ENCODE assay signal across 16 cellular contexts in the genomic region with DNA sequence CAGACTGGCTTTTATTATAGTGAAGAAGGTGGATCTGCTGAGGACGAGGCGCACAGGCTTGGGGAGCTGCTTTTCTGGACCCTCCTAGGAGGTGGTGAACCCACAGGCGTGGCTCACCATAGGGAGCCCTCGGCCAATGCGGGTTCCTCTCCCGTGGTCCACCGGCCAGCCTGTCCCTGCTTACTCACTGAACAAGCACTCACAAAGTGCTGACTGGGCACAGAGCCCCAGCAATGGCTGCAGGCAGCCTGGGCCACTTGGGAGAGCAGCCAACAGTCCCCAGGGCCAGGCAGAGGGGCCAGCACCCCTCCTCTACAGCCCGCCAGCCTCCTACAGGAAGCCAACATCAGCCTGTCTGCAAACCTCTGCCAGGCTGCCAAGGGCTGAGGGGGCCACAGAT. TPM values are rescaled to one million over a fixed set of nuclear protein-coding genes. Genes with fewer than 3 reads are reported as not detected.
A peak's percentile ranks its signal among the peaks of the same experiment; 100 is the strongest.
DNase-seq lines count a peak whose midpoint lies in the region; ATAC-seq and TF ChIP-seq lines count a peak whose summit lies in the region.
"Had no signal": no experiment of that assay in that cellular context is flagged by ENCODE, and none has a peak within 500 bp of the region (broad histone marks: within the 10 kb centered on the region; RNA-seq: fewer than 3 reads in every experiment).

No MANE protein-coding gene starts in this region.

- H3K27ac ChIP-seq in brain microvascular endothelial cell (no peak overlapping the region), mesenchymal stem cell (ENCODE audit: low read length, poor library complexity, severe bottlenecking) (no peak overlapping the region)
- H3K27ac ChIP-seq: PC-9 had no signal

- no peak overlapping the region for H2BK12ac ChIP-seq in mesenchymal stem cell (ENCODE audit: low read length in 2 of 2)

- H3K27me3 ChIP-seq in brain microvascular endothelial cell (replicated peaks), result no peaks in the 10 kb centered on the region
- no peaks in the 10 kb centered on the region for H3K27me3 ChIP-seq in mesenchymal stem cell (ENCODE audit: control insufficient read depth in 1 of 2, insufficient read depth in 1 of 2, low read length in 2 of 2)

- H4K8ac ChIP-seq in mesenchymal stem cell (ENCODE audit: low read length), result no peak overlapping the region

- no peak overlapping the region for H2BK15ac ChIP-seq in mesenchymal stem cell (ENCODE audit: low read depth, poor library complexity, severe bottlenecking)

- no peak overlapping the region for H3K4ac ChIP-seq in mesenchymal stem cell (ENCODE audit: low read depth in 1 of 2, low read length in 2 of 2)

- no peak for ATAC-seq in GM19452 (IDR thresholded peaks at IDR 0.05; ENCODE audit: unreplicated experiment)
- ATAC-seq: stimulated activated effector memory CD8-positive, alpha-beta T cell treated with anti-CD3 and anti-CD28 coated beads, Interleukin-12 subunit alpha, Interleukin-12 subunit beta, amount 100 ng/mL, for 72 hours had no signal

- no peak overlapping the region for H3K9ac ChIP-seq in mesenchymal stem cell (ENCODE audit: low read length)

- H3K4me3 ChIP-seq in brain microvascular endothelial cell (ENCODE audit: low read depth, low read length) (no peak overlapping the region), mesenchymal stem cell (ENCODE audit: insufficient read depth in 1 of 2, low read depth in 1 of 2, low read length in 2 of 2) (no peak overlapping the region)
- H3K4me3 ChIP-seq: PC-9 had no signal

- DNase-seq in ACHN (peak; percentile 57), HT1080 (ENCODE audit: low read depth) (peak; percentile 18), brain microvascular endothelial cell (peak; percentile 49), medulla oblongata (ENCODE audit: extremely low spot score) (peak; percentile 23), MV-4-11 (lab: John Stamatoyannopoulos, UW) (no peak), GM20000 (ENCODE audit: low spot score) (no peak), mesenchymal stem cell (no peak)
- DNase-seq: activated CD8-positive, alpha-beta memory T cell treated with anti-CD3 and anti-CD28 coated beads for 24 hours; dermis blood vessel endothelial cell; foreskin melanocyte; NCI-H2171 treated with DMSO at 0.1 percent for 48 hours; PC-9; stimulated activated CD4-positive, alpha-beta T cell treated with anti-CD3 and anti-CD28 coated beads, Interleukin-1b, Interleukin-23, amount 100 ng/mL, for 48 hours had no signal

- in situ Hi-C loops in ACHN (cut with HindIII; ENCODE audit: low pct_ligation_motif_present, low pct_unique_long_range_greater_than_20kb, low sequenced_read_pairs), result no loop called here
- in situ Hi-C loops in brain microvascular endothelial cell (cut with HindIII; ENCODE audit: low pct_ligation_motif_present, low sequenced_read_pairs), result no loop called here

- H3K4me2 ChIP-seq in mesenchymal stem cell (ENCODE audit: low read length, poor library complexity, severe bottlenecking), result no peak overlapping the region
- H3K4me2 ChIP-seq: PC-9 had no signal

- no peaks in the 10 kb centered on the region for H3K79me1 ChIP-seq in mesenchymal stem cell (replicated peaks; ENCODE audit: low read length, poor library complexity, severe bottlenecking)

- H2BK5ac ChIP-seq in mesenchymal stem cell (ENCODE audit: low read depth, low read length, poor library complexity, severe bottlenecking), result no peak overlapping the region

- no peak overlapping the region for H4K91ac ChIP-seq in mesenchymal stem cell (ENCODE audit: low read length)

- H2AK5ac ChIP-seq in mesenchymal stem cell (ENCODE audit: low read length, severe bottlenecking), result no peak overlapping the region

- H3K4me1 ChIP-seq in mesenchymal stem cell (ENCODE audit: control insufficient read depth, insufficient read depth, low read depth, low read length), result peaks cover 19% of the 10 kb centered on the region

- no peak overlapping the region for H3K18ac ChIP-seq in mesenchymal stem cell (ENCODE audit: low read depth in 1 of 2, low read length in 2 of 2)

- H2AFZ ChIP-seq in mesenchymal stem cell (ENCODE audit: low read depth, low read length), result no peak overlapping the region
- H2AFZ ChIP-seq: PC-9 had no signal

- H2BK120ac ChIP-seq in mesenchymal stem cell (ENCODE audit: low read depth, low read length), result no peak overlapping the region

- no peak overlapping the region for H3K23ac ChIP-seq in mesenchymal stem cell (ENCODE audit: low read length in 2 of 2)

- TF ChIP-seq CTCF in brain microvascular endothelial cell (IDR thresholded peaks at IDR 0.05; ENCODE audit: low read depth, low read length, missing control alignments), result no peak
- TF ChIP-seq CTCF in GM20000 (IDR thresholded peaks at IDR 0.05; ENCODE audit: extremely low read depth, missing control alignments), result no peak

- H3K14ac ChIP-seq in mesenchymal stem cell (ENCODE audit: low read length in 2 of 2), result no peak overlapping the region

- 92% methylated on average over 8 of the region's 8 CpGs for WGBS in mesenchymal stem cell

- no peaks in the 10 kb centered on the region for H3K36me3 ChIP-seq in brain microvascular endothelial cell (replicated peaks)
- H3K36me3 ChIP-seq in mesenchymal stem cell (ENCODE audit: control insufficient read depth in 1 of 2, insufficient read depth in 2 of 2, low read depth in 1 of 2, low read length in 2 of 2), result peaks cover 25 to 49% of the 10 kb centered on the region in 2 experiments

- no peaks in the 10 kb centered on the region for H3K9me3 ChIP-seq in mesenchymal stem cell (ENCODE audit: control insufficient read depth, low read length)

RNA-seq across cellular contexts. Expression of gene NCBP3, which starts 19.1 kb away (rescaled TPM):
- 20.5 and 23.6 TPM in 2 replicates for total RNA-seq in HT1080 (2014; rRNA removed; shearing (Covaris generic))
- polyA plus RNA-seq in HT1080 (2015; cell fraction: cytosol; rRNA removed), result 12.3 and 13.6 TPM in 2 replicates
- 73.5 and 81.9 TPM in 2 replicates for polyA plus RNA-seq in HT1080 (2015; cell fraction: nucleus; rRNA removed)
- polyA plus RNA-seq in mesenchymal stem cell (2013, experiment 1 of 2), result 20.3 TPM
- 19.5 TPM for polyA plus RNA-seq in mesenchymal stem cell (2013, experiment 2 of 2)

RNA-seq across cellular contexts. Expression of gene CAMKK1, which starts 27.7 kb away (rescaled TPM):
- total RNA-seq in HT1080 (2014; rRNA removed; shearing (Covaris generic)), result 9.2 and 11.8 TPM in 2 replicates
- 8.0 and 8.2 TPM in 2 replicates for polyA plus RNA-seq in HT1080 (2015; cell fraction: cytosol; rRNA removed)
- polyA plus RNA-seq in HT1080 (2015; cell fraction: nucleus; rRNA removed), result 22.4 and 23.6 TPM in 2 replicates
- 3.0 TPM for polyA plus RNA-seq in mesenchymal stem cell (2013, experiment 1 of 2)
- 2.6 TPM for polyA plus RNA-seq in mesenchymal stem cell (2013, experiment 2 of 2)

RNA-seq across cellular contexts. Expression of gene P2RX1, which starts 51.1 kb away (rescaled TPM):
- not detected in 2 replicates for total RNA-seq in HT1080 (2014; rRNA removed; shearing (Covaris generic))
- not detected in 2 replicates for polyA plus RNA-seq in HT1080 (2015; cell fraction: cytosol; rRNA removed)
- 0.04 TPM in 1 of 2 replicates, not detected in the other for polyA plus RNA-seq in HT1080 (2015; cell fraction: nucleus; rRNA removed)
- 0.47 TPM for polyA plus RNA-seq in mesenchymal stem cell (2013, experiment 1 of 2)
- polyA plus RNA-seq in mesenchymal stem cell (2013, experiment 2 of 2), result 0.49 TPM
- total RNA-seq: dermis blood vessel endothelial cell, kidney epithelial cell, PC-9 had no signal

Comparison
In these comparisons a context has a peak if more than half of its experiments do, and no peak if none do; other contexts are left out.
1. DNase-seq: peak in ACHN (single experiment), HT1080 (single experiment), brain microvascular endothelial cell (single experiment) and medulla oblongata (single experiment); none in MV-4-11 (single experiment), GM20000 (single experiment) and mesenchymal stem cell (single experiment).